ENCODE assay signal across 9 cellular contexts in genomic region chr1:41650176-41650519, GRCh38.
A peak's percentile ranks its signal among the peaks of the same experiment; 100 is the strongest.
DNase-seq lines count a peak whose midpoint lies in the region; ATAC-seq and TF ChIP-seq lines count a peak whose summit lies in the region.
"Had no signal": no experiment of that assay in that cellular context is flagged by ENCODE, and none has a peak within 500 bp of the region (broad histone marks: within the 10 kb centered on the region; RNA-seq: fewer than 3 reads in every experiment).

No MANE protein-coding gene starts in this region.

- TF ChIP-seq CTCF in activated CD8-positive, alpha-beta T cell treated with anti-CD3 and anti-CD28 coated beads for 36 hours (IDR thresholded peaks at IDR 0.05), result no peak
- no peak for TF ChIP-seq CTCF in fibroblast of villous mesenchyme (IDR thresholded peaks at IDR 0.05; ENCODE audit: insufficient read depth, low read depth, low read length)

- H3K4me3 ChIP-seq in fibroblast of villous mesenchyme (ENCODE audit: low read depth, low read length), result no peak overlapping the region

- intact Hi-C loops in activated CD4-positive, alpha-beta T cell treated with anti-CD3 and anti-CD28 coated beads for 36 hours (cut with DNase I, micrococcal nuclease), result loop anchor here in 1 of 2 experiments (10.0 kb wide), 1 partner anchor 75 kb away; no protein-coding TSS in a partner anchor
- intact Hi-C loops in activated CD8-positive, alpha-beta T cell treated with anti-CD3 and anti-CD28 coated beads for 36 hours (cut with micrococcal nuclease), result no loop called here

- peaks cover 78% of the 10 kb centered on the region for H3K4me1 Mint-ChIP-seq in activated CD4-positive, alpha-beta T cell treated with anti-CD3 and anti-CD28 coated beads for 36 hours
- peaks cover 69% of the 10 kb centered on the region for H3K4me1 Mint-ChIP-seq in activated CD8-positive, alpha-beta T cell treated with anti-CD3 and anti-CD28 coated beads for 36 hours (ENCODE audit: low read depth)
- H3K4me1 Mint-ChIP-seq in stimulated activated naive CD8-positive, alpha-beta T cell treated with anti-CD3 and anti-CD28 coated beads, Interleukin-15, amount 100 ng/mL, for 72 hours, result peaks cover 87% of the 10 kb centered on the region

- H3K27me3 Mint-ChIP-seq in activated CD4-positive, alpha-beta T cell treated with anti-CD3 and anti-CD28 coated beads for 36 hours, result no peaks in the 10 kb centered on the region
- H3K27me3 Mint-ChIP-seq in activated CD8-positive, alpha-beta T cell treated with anti-CD3 and anti-CD28 coated beads for 36 hours, result no peaks in the 10 kb centered on the region
- H3K27me3 Mint-ChIP-seq in stimulated activated naive CD8-positive, alpha-beta T cell treated with anti-CD3 and anti-CD28 coated beads, Interleukin-15, amount 100 ng/mL, for 72 hours, result no peaks in the 10 kb centered on the region

- peak; percentile 72 for ATAC-seq in activated CD4-positive, alpha-beta T cell treated with anti-CD3 and anti-CD28 coated beads for 36 hours
- peak; percentile 79 for ATAC-seq in activated CD8-positive, alpha-beta T cell treated with anti-CD3 and anti-CD28 coated beads for 36 hours
- ATAC-seq in stimulated activated naive CD8-positive, alpha-beta T cell treated with anti-CD3 and anti-CD28 coated beads, Interleukin-15, amount 100 ng/mL, for 72 hours, result peak; percentile 74
- no peak for ATAC-seq in HG02938 (IDR thresholded peaks at IDR 0.05; ENCODE audit: unreplicated experiment)
- ATAC-seq in HG03039 (IDR thresholded peaks at IDR 0.05; ENCODE audit: unreplicated experiment), result no peak

- peak overlapping the region; percentile 83 for H3K27ac Mint-ChIP-seq in activated CD4-positive, alpha-beta T cell treated with anti-CD3 and anti-CD28 coated beads for 36 hours
- peak overlapping the region; percentile 92 for H3K27ac Mint-ChIP-seq in activated CD8-positive, alpha-beta T cell treated with anti-CD3 and anti-CD28 coated beads for 36 hours
- peak overlapping the region; percentile 84 to 85 for H3K27ac Mint-ChIP-seq in stimulated activated naive CD8-positive, alpha-beta T cell treated with anti-CD3 and anti-CD28 coated beads, Interleukin-15, amount 100 ng/mL, for 72 hours

- CTCF ChIA-PET in activated CD4-positive, alpha-beta T cell treated with anti-CD3 and anti-CD28 coated beads for 36 hours (lab: Charles Lee), result interaction anchor here (0.8 kb wide), 1 partner anchor 264 kb away, joined by 3 read pairs; no protein-coding TSS in a partner anchor
- CTCF ChIA-PET in activated CD8-positive, alpha-beta T cell treated with anti-CD3 and anti-CD28 coated beads for 36 hours (lab: Charles Lee), result interaction anchor here (3.2 kb wide), 1 partner anchor 9 kb away, joined by 9 read pairs; no protein-coding TSS in a partner anchor

- DNase-seq in activated CD4-positive, alpha-beta T cell treated with anti-CD3 and anti-CD28 coated beads for 36 hours, result peak; percentile 73
- no peak for DNase-seq in activated CD4-positive, alpha-beta T cell treated with anti-CD3 and anti-CD28 coated beads, Interleukin-2, amount 50 U/mL, for 1 hour
- DNase-seq in activated CD8-positive, alpha-beta T cell treated with anti-CD3 and anti-CD28 coated beads for 36 hours, result peak; percentile 73
- DNase-seq in fibroblast of villous mesenchyme (ENCODE audit: low read depth) (peak; percentile 61), iPS-NIHi7 (ENCODE audit: extremely low spot score) (no peak)
- DNase-seq in stimulated activated naive CD8-positive, alpha-beta T cell treated with anti-CD3 and anti-CD28 coated beads, Interleukin-15, amount 100 ng/mL, for 72 hours, result no peak
- DNase-seq: NCI-H1092 treated with DMSO at 0.1 percent for 48 hours had no signal

- peak overlapping the region; percentile 11 for H3K4me3 Mint-ChIP-seq in activated CD4-positive, alpha-beta T cell treated with anti-CD3 and anti-CD28 coated beads for 36 hours
- no peak overlapping the region for H3K4me3 Mint-ChIP-seq in activated CD8-positive, alpha-beta T cell treated with anti-CD3 and anti-CD28 coated beads for 36 hours
- peak overlapping the region; percentile 58 to 69 for H3K4me3 Mint-ChIP-seq in stimulated activated naive CD8-positive, alpha-beta T cell treated with anti-CD3 and anti-CD28 coated beads, Interleukin-15, amount 100 ng/mL, for 72 hours

- H3K9me3 Mint-ChIP-seq in activated CD4-positive, alpha-beta T cell treated with anti-CD3 and anti-CD28 coated beads for 36 hours (ENCODE audit: low read depth), result no peaks in the 10 kb centered on the region
- H3K9me3 Mint-ChIP-seq in activated CD8-positive, alpha-beta T cell treated with anti-CD3 and anti-CD28 coated beads for 36 hours, result no peaks in the 10 kb centered on the region
- H3K9me3 Mint-ChIP-seq in stimulated activated naive CD8-positive, alpha-beta T cell treated with anti-CD3 and anti-CD28 coated beads, Interleukin-15, amount 100 ng/mL, for 72 hours, result no peaks in the 10 kb centered on the region

- POLR2A ChIA-PET in activated CD4-positive, alpha-beta T cell treated with anti-CD3 and anti-CD28 coated beads for 36 hours (lab: Charles Lee), result no interaction called here
- POLR2A ChIA-PET in activated CD8-positive, alpha-beta T cell treated with anti-CD3 and anti-CD28 coated beads for 36 hours (lab: Charles Lee), result interaction anchor here (1.4 to 3.0 kb wide), 2 partner anchors 10 to 12 kb away, joined by 4 to 11 read pairs; no protein-coding TSS in a partner anchor

- H3K36me3 Mint-ChIP-seq in activated CD4-positive, alpha-beta T cell treated with anti-CD3 and anti-CD28 coated beads for 36 hours (ENCODE audit: low read depth), result peaks cover 53% of the 10 kb centered on the region
- H3K36me3 Mint-ChIP-seq in activated CD8-positive, alpha-beta T cell treated with anti-CD3 and anti-CD28 coated beads for 36 hours (ENCODE audit: low read depth), result peaks cover 32% of the 10 kb centered on the region

Comparison
In these comparisons a context has a peak if more than half of its experiments do, and no peak if none do; other contexts are left out.
1. DNase-seq: peak in activated CD4-positive, alpha-beta T cell treated with anti-CD3 and anti-CD28 coated beads for 36 hours (single experiment), activated CD8-positive, alpha-beta T cell treated with anti-CD3 and anti-CD28 coated beads for 36 hours (single experiment) and fibroblast of villous mesenchyme (single experiment); none in activated CD4-positive, alpha-beta T cell treated with anti-CD3 and anti-CD28 coated beads, Interleukin-2, amount 50 U/mL, for 1 hour (single experiment), stimulated activated naive CD8-positive, alpha-beta T cell treated with anti-CD3 and anti-CD28 coated beads, Interleukin-15, amount 100 ng/mL, for 72 hours (0 of 2) and iPS-NIHi7 (single experiment).
2. ATAC-seq: peak in activated CD4-positive, alpha-beta T cell treated with anti-CD3 and anti-CD28 coated beads for 36 hours (single experiment), activated CD8-positive, alpha-beta T cell treated with anti-CD3 and anti-CD28 coated beads for 36 hours (single experiment) and stimulated activated naive CD8-positive, alpha-beta T cell treated with anti-CD3 and anti-CD28 coated beads, Interleukin-15, amount 100 ng/mL, for 72 hours (single experiment); none in HG02938 (single experiment) and HG03039 (single experiment).
3. Peak in every context shown above with its lines, with median percentiles within 50 percentile points of each other: H3K27ac Mint-ChIP-seq.